ENCODE assay signal across 2 cellular contexts in genomic region chr9:88544245-88544644, GRCh38.
A peak's percentile ranks its signal among the peaks of the same experiment; 100 is the strongest.
TF ChIP-seq lines count a peak whose summit lies in the region.

No MANE protein-coding gene starts in this region.

TF ChIP-seq in IMR-90, 13 proteins besides CTCF, POLR2A, EP300 and RAD21:
- TF ChIP-seq RFX5 (IDR thresholded peaks at IDR 0.05; ENCODE audit: low read depth, low read length) (no peak), CEBPB (IDR thresholded peaks at IDR 0.05; ENCODE audit: low read depth, low read length) (0 out of 2 replicates have a peak, but pooled peaks have one; percentile 14), MAZ (IDR thresholded peaks at IDR 0.05; ENCODE audit: borderline replicate concordance, low read depth, low read length) (no peak)

TF ChIP-seq in K562, 482 proteins besides CTCF, POLR2A, EP300 and RAD21:
- TF ChIP-seq CEBPG (CRISPR knock-in tag; IDR thresholded peaks at IDR 0.05) (peak; percentile 65; the same call in 1 of the 2 replicates), CEBPG (tag; conservative IDR thresholded peaks at IDR 0.05 in 1 of 2, IDR thresholded peaks at IDR 0.05 in 1 of 2) (peak; percentile 61 to 67), ZNF140 (CRISPR knock-in tag; IDR thresholded peaks at IDR 0.05) (no peak), ATF3 (IDR thresholded peaks at IDR 0.05) (0 out of 2 replicates have a peak, but pooled peaks have one; percentile 16), ATF3 (CRISPR knock-in tag; conservative IDR thresholded peaks at IDR 0.05) (no peak), ATF1 (CRISPR knock-in tag; IDR thresholded peaks at IDR 0.05) (no peak), ATF1 (tag; IDR thresholded peaks at IDR 0.05) (peak; percentile 55; the same call in 1 of the 2 replicates), SOX6 (IDR thresholded peaks at IDR 0.05) (peak; percentile 59), CTBP1 (IDR thresholded peaks at IDR 0.05; ENCODE audit: borderline replicate concordance) (peak; percentile 71; the same call in 1 of the 2 replicates), NFIC (IDR thresholded peaks at IDR 0.05) (peak; percentile 86), ETV1 (tag; conservative IDR thresholded peaks at IDR 0.05; ENCODE audit: low read depth) (peak; percentile 39; the same call in 1 of the 2 replicates), CREM (IDR thresholded peaks at IDR 0.05; ENCODE audit: low read depth) (peak; percentile 58; the same call in 1 of the 2 replicates), ZNF175 (CRISPR knock-in tag; IDR thresholded peaks at IDR 0.05; ENCODE audit: low read depth) (no peak), SAFB (IDR thresholded peaks at IDR 0.05; ENCODE audit: borderline replicate concordance, low read depth, low read length) (no peak), CEBPB (tag; IDR thresholded peaks at IDR 0.05) (peak; percentile 91), RFX5 (IDR thresholded peaks at IDR 0.05; ENCODE audit: low read depth, low read length) (no peak), ARID3B (CRISPR knock-in tag; IDR thresholded peaks at IDR 0.05; ENCODE audit: borderline replicate concordance) (no peak)
